Comparison of ENCODE assay signal across 8 cellular contexts in genomic region chr17:7439462-7440112, GRCh38. TPM values are rescaled to one million over a fixed set of nuclear protein-coding genes. Genes with fewer than 3 reads are reported as not detected.
DNase-seq lines count a peak whose midpoint lies in the region; ATAC-seq and TF ChIP-seq lines count a peak whose summit lies in the region.

FGF11 (plus strand) TSS chr17:7439512; CDS start chr17:7439621, 109 bp downstream.

- H3K36me3 ChIP-seq in GM06990 (ENCODE audit: control insufficient read depth, insufficient read depth, low read length) = no peaks in the 10 kb centered on the region; the same call in 1 of the 2 replicates
- no peaks in the 10 kb centered on the region for H3K36me3 ChIP-seq in psoas muscle (ENCODE audit: insufficient read depth in 1 of 2, low read depth in 1 of 2)

- peaks cover 54% of the 10 kb centered on the region for H3K4me1 ChIP-seq in psoas muscle

- H3K27ac Mint-ChIP-seq in T-helper 1 cell treated with Interleukin-12 subunit alpha and Interleukin-12 subunit beta and Interleukin-4 antibody, amounts not matched to agents 30 μg/mL and 1 μg/mL, for 36 hours = peak within 1 kb of the TSS; percentile 83

- peaks cover 20% of the 10 kb centered on the region for H3K36me3 Mint-ChIP-seq in T-helper 1 cell treated with Interleukin-12 subunit alpha and Interleukin-12 subunit beta and Interleukin-4 antibody, amounts not matched to agents 30 μg/mL and 1 μg/mL, for 36 hours (ENCODE audit: low read depth)

- intact Hi-C loops in psoas muscle (cut with DNase I) = loop anchor here (1.0 to 10.0 kb wide), 9 partner anchors 39 to 245 kb away; partner anchors contain the start of genes KCTD11 (in 2 of the 2), SENP3 (in 2 of the 2), POLR2A (in 1 of the 2) and SLC35G6 (in 1 of the 2)

- ATAC-seq in psoas muscle (no peak), GM19455 (IDR thresholded peaks at IDR 0.05; ENCODE audit: unreplicated experiment) (no peak), HG03095 (IDR thresholded peaks at IDR 0.05; ENCODE audit: unreplicated experiment) (no peak)

- H3K27me3 ChIP-seq in GM06990 (replicated peaks; ENCODE audit: control insufficient read depth, insufficient read depth, low read length) = no peaks in the 10 kb centered on the region
- H3K27me3 ChIP-seq in psoas muscle (ENCODE audit: insufficient read depth in 3 of 3, low read length in 2 of 3) = no peaks in the 10 kb centered on the region

- WGBS in psoas muscle, 3 donors = 5 to 9% (median 8%) methylated on average over 35 to 50 of the region's 50 CpGs

- no peaks in the 10 kb centered on the region for H3K9me3 ChIP-seq in psoas muscle

- H3K4me1 Mint-ChIP-seq in T-helper 1 cell treated with Interleukin-12 subunit alpha and Interleukin-12 subunit beta and Interleukin-4 antibody, amounts not matched to agents 30 μg/mL and 1 μg/mL, for 36 hours (ENCODE audit: low read depth) = peaks cover 43% of the 10 kb centered on the region

- peak within 1 kb of the TSS; percentile 88 for H3K4me3 Mint-ChIP-seq in T-helper 1 cell treated with Interleukin-12 subunit alpha and Interleukin-12 subunit beta and Interleukin-4 antibody, amounts not matched to agents 30 μg/mL and 1 μg/mL, for 36 hours

- peaks cover 19% of the 10 kb centered on the region for H3K27me3 Mint-ChIP-seq in T-helper 1 cell treated with Interleukin-12 subunit alpha and Interleukin-12 subunit beta and Interleukin-4 antibody, amounts not matched to agents 30 μg/mL and 1 μg/mL, for 36 hours (ENCODE audit: low read depth)

- H3K9me3 Mint-ChIP-seq in T-helper 1 cell treated with Interleukin-12 subunit alpha and Interleukin-12 subunit beta and Interleukin-4 antibody, amounts not matched to agents 30 μg/mL and 1 μg/mL, for 36 hours = no peaks in the 10 kb centered on the region

- peak; percentile 42 for DNase-seq in GM06990 (ENCODE audit: extremely low read depth, insufficient read length)
- no peak for DNase-seq in foreskin fibroblast
- DNase-seq in psoas muscle = no peak
- DNase-seq in ureter (ENCODE audit: low spot score) = no peak
- DNase-seq in effector CD8-positive, alpha-beta T cell (lab: John Stamatoyannopoulos, UW) = no peak

- H3K27ac ChIP-seq in psoas muscle = peak within 1 kb of the TSS; percentile 100

- H3K4me3 ChIP-seq in GM06990 (replicated peaks; ENCODE audit: low read depth, low read length) (peak within 1 kb of the TSS; percentile 68), foreskin fibroblast (ENCODE audit: low read depth in 1 of 2, low read length in 2 of 2) (peak within 1 kb of the TSS; percentile 33 to 49), psoas muscle (peak within 1 kb of the TSS; percentile 72)

- TF ChIP-seq CTCF in GM06990 (IDR thresholded peaks at IDR 0.05; ENCODE audit: insufficient read depth, low read length, poor library complexity, severe bottlenecking) (no peak), foreskin fibroblast (IDR thresholded peaks at IDR 0.05; ENCODE audit: low read depth, low read length) (no peak), psoas muscle (IDR thresholded peaks at IDR 0.05) (no peak)

RNA-seq across cellular contexts. Expression of gene FGF11, which starts in this region (rescaled TPM):
- total RNA-seq in psoas muscle (10 to 100 TPM in 3 of 4 donors, 1 to 10 TPM in 1; 2.7 to 21.1 (median 10.1) TPM), ureter (3.5 TPM)
- polyA plus RNA-seq in psoas muscle = 1 to 10 TPM; 2.0 to 4.4 (median 3.7) TPM
